ENCODE assay signal across 18 cellular contexts in the genomic region with DNA sequence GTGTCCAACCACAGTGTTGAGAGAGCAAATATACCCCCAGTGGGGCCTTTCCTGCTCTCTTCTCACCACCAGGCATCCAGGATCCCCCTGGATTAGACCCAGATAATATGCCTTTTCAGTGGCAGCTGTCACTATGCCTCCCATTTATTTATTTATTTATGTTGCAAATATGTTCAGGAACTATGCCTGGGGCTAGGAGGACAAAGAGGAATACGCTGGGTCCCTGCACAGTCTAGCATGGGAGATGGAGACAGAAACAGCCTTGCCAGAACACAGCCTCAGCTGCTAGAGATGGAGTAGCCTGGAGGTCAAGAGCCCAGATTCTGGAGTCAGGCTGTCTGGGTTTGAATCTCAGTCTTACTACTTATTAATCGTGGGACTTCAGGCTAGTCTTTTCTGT.
"Had no signal": no experiment of that assay in that cellular context is flagged by ENCODE, and none has a peak within 500 bp of the region (broad histone marks: within the 10 kb centered on the region; RNA-seq: fewer than 3 reads in every experiment).

No MANE protein-coding gene starts in this region.

- H3K27me3 ChIP-seq: body of pancreas, cardiac muscle cell, heart left ventricle, transverse colon had no signal

- H3K4me3 ChIP-seq: body of pancreas, cardiac muscle cell, heart left ventricle, transverse colon had no signal

- H3K36me3 ChIP-seq: cardiac muscle cell, heart left ventricle, transverse colon had no signal

- H3K4me1 ChIP-seq: body of pancreas, heart left ventricle, transverse colon had no signal

- H3K27ac ChIP-seq: body of pancreas, cardiac muscle cell, epithelial cell of prostate, heart left ventricle, transverse colon had no signal

- DNase-seq: activated CD4-positive, alpha-beta memory T cell treated with anti-CD3 and anti-CD28 coated beads, Interleukin-2, amount 10 ng/mL, durations not matched to agents 7 days and 5 days; activated CD4-positive, alpha-beta T cell treated with anti-CD3 and anti-CD28 coated beads, Interleukin-2, amount 10 ng/mL, durations not matched to agents 24 days and 14 days; activated CD8-positive, alpha-beta memory T cell treated with anti-CD3 and anti-CD28 coated beads, Interleukin-2, amount 10 ng/mL, durations not matched to agents 7 days and 5 days; activated effector memory CD4-positive, alpha-beta T cell treated with anti-CD3 and anti-CD28 coated beads, Interleukin-2, amount 50 U/mL, for 16 hours; activated naive CD4-positive, alpha-beta T cell treated with anti-CD3 and anti-CD28 coated beads, Interleukin-2, amount 10 ng/mL, durations not matched to agents 7 days and 5 days; activated naive CD8-positive, alpha-beta T cell treated with anti-CD3 and anti-CD28 coated beads, Interleukin-2, amount 50 U/mL, for 24 hours; activated T-cell treated with anti-CD3 and anti-CD28 coated beads for 4 hours; body of pancreas; heart left ventricle; left cardiac atrium; midbrain; natural killer cell; stimulated activated CD4-positive, alpha-beta T cell treated with anti-CD3 and anti-CD28 coated beads, Interleukin-12 subunit alpha, Interleukin-12 subunit beta, amount 100 ng/mL, for 4 hours; stimulated activated CD4-positive, alpha-beta T cell treated with anti-CD3 and anti-CD28 coated beads, Interleukin-1b, Interleukin-23, amount 100 ng/mL, for 48 hours; stimulated activated naive CD8-positive, alpha-beta T cell treated with anti-CD3 and anti-CD28 coated beads, Interleukin-15, amount 100 ng/mL, for 72 hours; transverse colon had no signal
